Comparison of ENCODE assay signal across 7 cellular contexts in the genomic region with DNA sequence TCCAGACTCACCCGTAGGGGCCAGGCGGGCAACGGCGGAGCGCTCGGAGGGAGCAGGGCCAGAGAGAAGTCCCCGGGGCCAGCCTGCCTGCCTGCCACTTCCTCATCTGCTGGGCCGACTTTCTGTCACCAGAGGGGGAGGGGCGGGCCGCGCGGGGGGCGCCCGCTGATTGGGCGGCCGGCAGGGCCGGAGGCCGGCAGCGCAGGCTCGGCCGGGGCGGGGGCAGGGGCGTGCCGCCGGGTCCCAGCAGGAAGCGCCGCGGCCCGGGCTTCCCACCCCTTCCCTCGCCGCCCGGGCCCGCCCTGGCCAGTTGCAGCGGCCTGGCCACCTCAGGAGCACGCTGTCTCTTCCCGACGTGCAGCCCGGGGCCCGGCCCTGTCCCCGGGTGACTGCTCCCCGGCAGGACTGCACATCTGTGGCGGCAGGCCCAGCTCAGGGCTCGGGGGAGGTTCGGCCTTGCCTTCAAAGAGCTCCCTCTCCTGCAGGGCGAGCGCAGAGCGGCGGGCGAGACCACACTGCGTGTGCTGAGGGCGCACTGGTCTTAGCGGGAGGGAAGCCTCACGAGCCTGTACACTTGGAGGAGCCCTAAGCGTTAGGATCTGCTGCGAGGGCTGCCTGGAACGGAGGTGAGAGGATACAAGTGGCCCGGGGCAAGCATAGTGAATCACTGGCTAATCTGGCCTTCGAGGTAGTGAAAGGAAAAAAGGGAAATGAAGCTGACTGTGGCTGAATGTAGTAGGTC. TPM values are rescaled to one million over a fixed set of nuclear protein-coding genes. Genes with fewer than 3 reads are reported as not detected.
DNase-seq lines count a peak whose midpoint lies in the region; ATAC-seq and TF ChIP-seq lines count a peak whose summit lies in the region.

ELOVL1 (minus strand) TSS at position 108 of the 742 bp plus-strand sequence. CDS start 2,402 bp downstream, outside the sequence.

- H3K27me3 ChIP-seq in sigmoid colon: no peaks in the 10 kb centered on the region

- TF ChIP-seq POLR2A in GM18505 (IDR thresholded peaks at IDR 0.05; ENCODE audit: borderline replicate concordance, extremely low read depth, insufficient read depth, insufficient read length) (peak; percentile 92), sigmoid colon (IDR thresholded peaks at IDR 0.05) (peak in 1 of 2 donors; percentile 72)

- H3K9me3 ChIP-seq in sigmoid colon: no peaks in the 10 kb centered on the region

- ATAC-seq in GM18505 (IDR thresholded peaks at IDR 0.05; ENCODE audit: unreplicated experiment) (peak; percentile 72), HG02973 (IDR thresholded peaks at IDR 0.05; ENCODE audit: unreplicated experiment) (peak; percentile 66)

- peaks cover 0 to 29% (median 24%) of the 10 kb centered on the region in 4 donors for H3K4me1 ChIP-seq in sigmoid colon

- DNase-seq in NCI-H2081 (lab: John Stamatoyannopoulos, UW) (peak; percentile 93), T-helper 9 cell (peak; percentile 75), astrocyte of the hippocampus (ENCODE audit: low read depth, low spot score) (peak; percentile 96), hypothalamus (lab: John Stamatoyannopoulos, UW) (peak; percentile 30 to 94 (median 84)), sigmoid colon (peak; percentile 95)

- peak within 1 kb of the TSS; percentile 86 to 89 (median 88) for H3K4me3 ChIP-seq in sigmoid colon

- peak in 1 of 4 experiments; percentile 29 for TF ChIP-seq CTCF in sigmoid colon (IDR thresholded peaks at IDR 0.05)

- intact Hi-C loops in sigmoid colon (cut with DNase I): loop anchor here (1.0 to 2.0 kb wide), 2 partner anchors 23 to 141 kb away; no protein-coding TSS in a partner anchor

- TF ChIP-seq EP300 in sigmoid colon (IDR thresholded peaks at IDR 0.05): no peak

- H3K27ac ChIP-seq in sigmoid colon: peak within 1 kb of the TSS; percentile 92 to 96 (median 94)

- 1% methylated on average over 58 of the region's 58 CpGs for WGBS in sigmoid colon, 2 donors

- peaks cover 12 to 27% (median 24%) of the 10 kb centered on the region in 4 donors for H3K36me3 ChIP-seq in sigmoid colon

RNA-seq across cellular contexts. Expression of gene ELOVL1, which starts in this region (rescaled TPM):
- total RNA-seq in sigmoid colon: 10 to 100 TPM; 26.8 to 39.6 (median 29.5) TPM
- polyA plus RNA-seq in sigmoid colon: 100 to 1,000 TPM in 1 of 3 donors, 10 to 100 TPM in 2; 43.2 to 155 (median 63.6) TPM

Comparison
In these comparisons a context has a peak if more than half of its experiments do, and no peak if none do; other contexts are left out.
1. Peak in every context shown above with its lines: DNase-seq, ATAC-seq, H3K4me3 ChIP-seq and H3K27ac ChIP-seq.